9 cellular contexts compared by ENCODE assay signal in the genomic region with DNA sequence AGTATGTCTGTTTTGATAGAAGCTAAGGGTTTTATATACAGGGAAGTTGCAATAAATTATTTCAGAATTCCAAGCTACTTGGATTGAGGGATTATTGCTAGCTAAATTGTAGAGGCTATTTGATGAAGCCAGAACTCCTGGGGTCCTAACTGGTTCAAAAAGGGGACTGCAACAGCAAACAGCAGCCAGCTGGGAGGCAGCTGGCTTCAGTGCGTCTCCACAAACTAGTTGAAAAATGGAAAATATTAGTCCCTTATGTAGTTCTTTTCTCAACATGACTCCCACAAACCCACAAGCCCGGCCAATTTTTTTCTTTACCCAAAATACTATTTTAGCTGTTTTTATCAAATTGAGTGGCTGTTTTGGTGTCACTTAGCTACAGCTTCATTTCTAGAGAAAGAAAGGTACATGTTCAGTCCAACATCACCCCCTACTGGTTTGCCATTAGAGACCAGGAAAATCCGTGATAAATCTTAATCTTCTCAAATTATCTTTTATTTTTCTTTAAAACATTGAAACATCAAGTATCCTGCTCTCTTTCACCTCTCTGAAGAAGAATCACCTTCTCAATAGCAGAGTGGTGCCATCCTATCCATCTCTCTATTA.
DNase-seq lines count a peak whose midpoint lies in the region; ATAC-seq and TF ChIP-seq lines count a peak whose summit lies in the region.
"Had no signal": no experiment of that assay in that cellular context is flagged by ENCODE, and none has a peak within 500 bp of the region (broad histone marks: within the 10 kb centered on the region; RNA-seq: fewer than 3 reads in every experiment).

No MANE protein-coding gene starts in this region.

- intact Hi-C loops in HCT116 (cut with micrococcal nuclease): loop anchor here (1.0 to 2.0 kb wide), 2 partner anchors 685 to 800 kb away; no protein-coding TSS in a partner anchor

- H3K27ac Mint-ChIP-seq in effector memory CD8-positive, alpha-beta T cell: no peak overlapping the region

- H3K4me2 ChIP-seq in HCT116 (ENCODE audit: low read length): no peak overlapping the region

- no peak for TF ChIP-seq POLR2A in HCT116 (IDR thresholded peaks at IDR 0.05; ENCODE audit: borderline replicate concordance, extremely low read depth, insufficient read depth, insufficient read length)

- no peak overlapping the region for H3K9ac ChIP-seq in HCT116 (ENCODE audit: low read length)
- no peak overlapping the region for H3K9ac ChIP-seq in adipocyte (ENCODE audit: low read length)

- BruUV-seq in HCT116 (replicated peaks; lab: Mats Ljungman, UMichigan): no TSS peak

- POLR2A ChIA-PET in HCT116 (lab: Charles Lee): no interaction called here

- H3K36me3 ChIP-seq in BE2C (no peaks in the 10 kb centered on the region), HCT116 (ENCODE audit: control insufficient read depth in 1 of 2, insufficient read depth in 2 of 2, low read length in 2 of 2) (no peaks in the 10 kb centered on the region), adipocyte (ENCODE audit: control insufficient read depth, insufficient read depth, low read length, severe bottlenecking) (no peaks in the 10 kb centered on the region)

- TF ChIP-seq CTCF in BE2C (IDR thresholded peaks at IDR 0.05; ENCODE audit: low read depth, low read length): peak; percentile 31
- TF ChIP-seq CTCF in HCT116 (IDR thresholded peaks at IDR 0.05 in 2 of 3, conservative IDR thresholded peaks at IDR 0.05 in 1 of 3; ENCODE audit: borderline replicate concordance in 1 of 3, insufficient read depth in 1 of 3, low read depth in 2 of 3, low read length in 2 of 3): peak; percentile 28 to 52 (median 38); a peak in 3 of 6 replicates

- no peak overlapping the region for H2AFZ ChIP-seq in HCT116 (ENCODE audit: low read depth, low read length, poor library complexity, severe bottlenecking)

- no peak overlapping the region for H3K4me3 Mint-ChIP-seq in effector memory CD8-positive, alpha-beta T cell

- H3K4me3 ChIP-seq in BE2C (ENCODE audit: low read depth, low read length): no peak overlapping the region
- H3K4me3 ChIP-seq in HCT116 (replicated peaks in 1 of 2; ENCODE audit: low read depth in 1 of 2, low read length in 2 of 2): no peak overlapping the region
- H3K4me3 ChIP-seq in adipocyte (ENCODE audit: low read length): no peak overlapping the region

- no peak overlapping the region for H3K27ac ChIP-seq in HCT116 (ENCODE audit: low read depth, low read length)

- H3K27me3 ChIP-seq in BE2C (no peaks in the 10 kb centered on the region), HCT116 (ENCODE audit: insufficient read depth, low read length) (no peaks in the 10 kb centered on the region), adipocyte (replicated peaks; ENCODE audit: control insufficient read depth, insufficient read depth, low read length) (peaks cover 63% of the 10 kb centered on the region)

- H3K27me3 Mint-ChIP-seq in effector memory CD8-positive, alpha-beta T cell: no peaks in the 10 kb centered on the region

- no peaks in the 10 kb centered on the region for H4K20me1 ChIP-seq in HCT116 (ENCODE audit: insufficient read depth)

- DNase-seq in BE2C: peak; percentile 3
- DNase-seq in HCT116 (ENCODE audit: low read depth, low spot score): no peak
- peak; percentile 70 for DNase-seq in adipocyte (ENCODE audit: low read depth)
- peak; percentile 13 for DNase-seq in kidney tubule cell (ENCODE audit: low spot score)
- DNase-seq in D341Med (ENCODE audit: low spot score): no peak
- DNase-seq in cerebellum (ENCODE audit: low spot score): no peak
- no peak for DNase-seq in effector memory CD8-positive, alpha-beta T cell
- DNase-seq: T-helper 2 cell had no signal

- no peaks in the 10 kb centered on the region for H3K9me3 Mint-ChIP-seq in effector memory CD8-positive, alpha-beta T cell

- no peaks in the 10 kb centered on the region for H3K4me1 ChIP-seq in BE2C
- no peaks in the 10 kb centered on the region for H3K4me1 ChIP-seq in HCT116 (ENCODE audit: control insufficient read depth in 1 of 2, insufficient read depth in 2 of 2, low read length in 2 of 2)
- H3K4me1 ChIP-seq in adipocyte (ENCODE audit: control insufficient read depth, insufficient read depth, low read length): no peaks in the 10 kb centered on the region

- H3K79me2 ChIP-seq in HCT116 (ENCODE audit: insufficient read depth, low read length): no peaks in the 10 kb centered on the region

- no peaks in the 10 kb centered on the region for H3K9me2 ChIP-seq in HCT116 (ENCODE audit: insufficient read depth)

- TF ChIP-seq RAD21 in HCT116 (IDR thresholded peaks at IDR 0.05; ENCODE audit: low read depth): peak; percentile 73

- no peaks in the 10 kb centered on the region for H3K9me3 ChIP-seq in BE2C
- no peaks in the 10 kb centered on the region for H3K9me3 ChIP-seq in HCT116 (ENCODE audit: control insufficient read depth in 1 of 2, insufficient read depth in 1 of 2, low read depth in 1 of 2, low read length in 2 of 2)
- peaks cover under 1% of the 10 kb centered on the region for H3K9me3 ChIP-seq in adipocyte (ENCODE audit: control insufficient read depth, low read length)

- H3K36me3 Mint-ChIP-seq in effector memory CD8-positive, alpha-beta T cell (ENCODE audit: insufficient read depth): no peaks in the 10 kb centered on the region

- no peaks in the 10 kb centered on the region for H3K4me1 Mint-ChIP-seq in effector memory CD8-positive, alpha-beta T cell (ENCODE audit: low read depth in 2 of 2)

- CTCF ChIA-PET in HCT116 (lab: Charles Lee): interaction anchor here (0.8 to 3.1 kb wide), 8 partner anchors 17 to 1185 kb away, joined by 3 to 49 read pairs (median 4); no protein-coding TSS in a partner anchor

- RAD21 ChIA-PET in HCT116 (lab: Charles Lee; ENCODE audit: low non-redundant PET in 1 of 2, low total read pairs in 2 of 2, uncharacterized antibody in 2 of 2, unreplicated experiment in 2 of 2): interaction anchor here in 1 of 2 experiments (1.5 kb wide), 1 partner anchor 685 kb away, joined by 6 read pairs; no protein-coding TSS in a partner anchor

- ATAC-seq in HCT116 (no peak), GM18870 (IDR thresholded peaks at IDR 0.05; ENCODE audit: unreplicated experiment) (no peak)
- ATAC-seq in effector memory CD8-positive, alpha-beta T cell (replicated peaks): no peak

TF ChIP-seq in HCT116, 20 proteins besides CTCF, POLR2A, EP300 and RAD21:
- TF ChIP-seq CBX3 (IDR thresholded peaks at IDR 0.05; ENCODE audit: low read depth): no peak
- TF ChIP-seq EZH2phosphoT487 (IDR thresholded peaks at IDR 0.05; ENCODE audit: borderline replicate concordance): no peak
- TF ChIP-seq TCF7L2 (IDR thresholded peaks at IDR 0.05; ENCODE audit: borderline replicate concordance, extremely low read depth, insufficient read depth, insufficient read length): no peak
- TF ChIP-seq, protein P1, sequence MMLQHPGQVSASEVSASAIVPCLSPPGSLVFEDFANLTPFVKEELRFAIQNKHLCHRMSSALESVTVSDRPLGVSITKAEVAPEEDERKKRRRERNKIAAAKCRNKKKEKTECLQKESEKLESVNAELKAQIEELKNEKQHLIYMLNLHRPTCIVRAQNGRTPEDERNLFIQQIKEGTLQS (IDR thresholded peaks at IDR 0.05): no peak
- no peak for TF ChIP-seq POLR2AphosphoS5 (IDR thresholded peaks at IDR 0.05; ENCODE audit: low read depth, low read length)
- TF ChIP-seq, protein P2, sequence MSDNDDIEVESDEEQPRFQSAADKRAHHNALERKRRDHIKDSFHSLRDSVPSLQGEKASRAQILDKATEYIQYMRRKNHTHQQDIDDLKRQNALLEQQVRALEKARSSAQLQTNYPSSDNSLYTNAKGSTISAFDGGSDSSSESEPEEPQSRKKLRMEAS (IDR thresholded peaks at IDR 0.05): no peak
- no peak for TF ChIP-seq EGR1 (IDR thresholded peaks at IDR 0.05; ENCODE audit: low read depth)
- no peak for TF ChIP-seq ZFX (IDR thresholded peaks at IDR 0.05)
- TF ChIP-seq ELF1 (IDR thresholded peaks at IDR 0.05; ENCODE audit: borderline replicate concordance, low read depth): no peak

Comparison
In these comparisons a context has a peak if more than half of its experiments do, and no peak if none do; other contexts are left out.
1. DNase-seq: peak in BE2C (single experiment), adipocyte (single experiment) and kidney tubule cell (single experiment); none in HCT116 (single experiment), D341Med (single experiment), cerebellum (single experiment) and effector memory CD8-positive, alpha-beta T cell (0 of 3).